In the genomic region with DNA sequence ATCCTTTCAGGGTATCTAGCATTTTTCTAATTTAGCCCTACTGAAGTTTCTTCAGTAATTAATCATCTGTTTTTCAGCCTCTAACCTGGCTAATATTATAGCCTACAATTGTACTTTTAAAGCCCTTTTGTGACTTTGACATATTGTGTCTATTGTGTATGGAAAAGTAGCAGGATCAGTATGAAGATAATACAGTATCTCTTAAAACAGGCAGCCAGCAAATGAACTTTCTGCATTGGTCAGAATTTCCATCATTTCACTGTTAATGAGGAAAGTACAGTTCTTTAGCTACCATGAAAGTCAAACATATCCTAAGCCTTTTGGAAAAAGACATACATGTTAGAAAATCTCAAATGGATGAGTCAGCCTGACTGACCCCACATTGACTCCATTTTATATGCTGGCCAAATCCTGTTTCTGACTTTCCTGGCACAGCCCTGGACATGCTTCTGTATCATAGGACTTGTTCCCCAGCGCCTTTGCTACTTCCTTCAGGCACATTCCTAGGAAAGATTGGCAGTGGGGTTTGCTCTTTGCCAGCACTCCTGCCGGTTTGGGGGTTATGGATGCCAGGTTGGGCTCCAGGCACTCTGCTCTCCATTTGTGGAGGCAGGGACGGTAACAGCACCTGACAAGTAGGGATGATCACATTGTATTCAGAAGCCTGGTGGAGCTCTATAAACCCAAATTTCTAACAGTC, we compare ENCODE assay signal across 8 cellular contexts. TPM values are rescaled to one million over a fixed set of nuclear protein-coding genes. Genes with fewer than 3 reads are reported as not detected.
DNase-seq lines count a peak whose midpoint lies in the region; ATAC-seq lines count a peak whose summit lies in the region.

No MANE protein-coding gene starts in this region.

- no peak for ATAC-seq in GM18498 (IDR thresholded peaks at IDR 0.05; ENCODE audit: unreplicated experiment)

- DNase-seq in AG20443 (ENCODE audit: low spot score) (peak; percentile 71), OCI-M1 (lab: John Stamatoyannopoulos, UW) (peak; percentile 31), dermis blood vessel endothelial cell (peak; percentile 90), myocyte (ENCODE audit: low read depth) (peak; percentile 50), NCI-H526 (lab: John Stamatoyannopoulos, UW) (no peak), globus pallidus (ENCODE audit: low spot score) (no peak), NCI-H1694 (lab: John Stamatoyannopoulos, UW) (no peak)

RNA-seq across cellular contexts. Expression of gene TOP1, which starts 43.6 kb away (rescaled TPM):
- total RNA-seq in dermis blood vessel endothelial cell (21.3 and 49.0 TPM in 2 replicates), myocyte (18.8 and 23.3 TPM in 2 replicates)
- polyA plus RNA-seq in myocyte (2012): 21.5 TPM

Comparison
In these comparisons a context has a peak if more than half of its experiments do, and no peak if none do; other contexts are left out.
1. DNase-seq: peak in AG20443 (single experiment), OCI-M1 (single experiment), dermis blood vessel endothelial cell (single experiment) and myocyte (single experiment); none in NCI-H526 (0 of 2), globus pallidus (single experiment) and NCI-H1694 (single experiment).